In genomic region chr2:77520981-77521380, GRCh38 we compare ENCODE assay signal across 17 cellular contexts. TPM values are rescaled to one million over a fixed set of nuclear protein-coding genes. Genes with fewer than 3 reads are reported as not detected.
A peak's percentile ranks its signal among the peaks of the same experiment; 100 is the strongest.
DNase-seq lines count a peak whose midpoint lies in the region; ATAC-seq and TF ChIP-seq lines count a peak whose summit lies in the region.
"Had no signal": no experiment of that assay in that cellular context is flagged by ENCODE, and none has a peak within 500 bp of the region (broad histone marks: within the 10 kb centered on the region; RNA-seq: fewer than 3 reads in every experiment).

No MANE protein-coding gene starts in this region.

- H3K36me3 Mint-ChIP-seq in type B pancreatic cell = no peaks in the 10 kb centered on the region
- H3K36me3 Mint-ChIP-seq: memory B cell; stimulated activated effector memory CD8-positive, alpha-beta T cell treated with anti-CD3 and anti-CD28 coated beads, Interleukin-12 subunit alpha, Interleukin-12 subunit beta, amount 100 ng/mL, for 72 hours had no signal

- no peak overlapping the region for H2BK15ac ChIP-seq in mesenchymal stem cell (ENCODE audit: low read depth, poor library complexity, severe bottlenecking)

- H4K20me1 ChIP-seq in fibroblast of lung (ENCODE audit: control insufficient read depth, extremely low read depth, insufficient read depth, low read length) = no peaks in the 10 kb centered on the region

- H3K4me3 ChIP-seq in right atrium auricular region = peak overlapping the region in 1 of 2 donors; percentile 3
- H3K4me3 ChIP-seq in fibroblast of lung (replicated peaks in 1 of 4; ENCODE audit: control extremely low read depth in 1 of 4, insufficient read depth in 1 of 4, low read depth in 3 of 4, low read length in 4 of 4) = peak overlapping the region in 1 of 4 experiments; percentile 12
- H3K4me3 ChIP-seq in mesenchymal stem cell (ENCODE audit: insufficient read depth in 1 of 2, low read depth in 1 of 2, low read length in 2 of 2) = no peak overlapping the region
- no peak overlapping the region for H3K4me3 ChIP-seq in upper lobe of left lung
- H3K4me3 ChIP-seq in HAP-1 = no peak overlapping the region

- H3K4me3 Mint-ChIP-seq in type B pancreatic cell = peak overlapping the region; percentile 33
- H3K4me3 Mint-ChIP-seq: activated B cell treated with CpG ODN at 0.5 μM for 24 hours; memory B cell; stimulated activated effector memory CD8-positive, alpha-beta T cell treated with anti-CD3 and anti-CD28 coated beads, Interleukin-12 subunit alpha, Interleukin-12 subunit beta, amount 100 ng/mL, for 72 hours had no signal

- H3K9me3 Mint-ChIP-seq in type B pancreatic cell = peaks cover 7% of the 10 kb centered on the region
- H3K9me3 Mint-ChIP-seq: activated B cell treated with CpG ODN at 0.5 μM for 24 hours had no signal

- no peak overlapping the region for H3K27ac ChIP-seq in right atrium auricular region
- no peak overlapping the region for H3K27ac ChIP-seq in fibroblast of lung (ENCODE audit: insufficient read depth, low read length)
- no peak overlapping the region for H3K27ac ChIP-seq in mesenchymal stem cell (ENCODE audit: low read length, poor library complexity, severe bottlenecking)
- no peak overlapping the region for H3K27ac ChIP-seq in upper lobe of left lung

- intact Hi-C loops in Right ventricle myocardium inferior (cut with DNase I) = no loop called here

- H3K4me2 ChIP-seq in fibroblast of lung (ENCODE audit: extremely low read depth, insufficient read depth, low read length) (peak overlapping the region; percentile 48), mesenchymal stem cell (ENCODE audit: low read length, poor library complexity, severe bottlenecking) (no peak overlapping the region)

- no peak overlapping the region for H3K18ac ChIP-seq in mesenchymal stem cell (ENCODE audit: low read depth in 1 of 2, low read length in 2 of 2)

- no peak overlapping the region for H2BK120ac ChIP-seq in mesenchymal stem cell (ENCODE audit: low read depth, low read length)

- H2BK12ac ChIP-seq in mesenchymal stem cell (ENCODE audit: low read length in 2 of 2) = no peak overlapping the region

- TF ChIP-seq EP300 in upper lobe of left lung (IDR thresholded peaks at IDR 0.05) = no peak

- H3K27me3 Mint-ChIP-seq in type B pancreatic cell = peaks cover 4% of the 10 kb centered on the region
- H3K27me3 Mint-ChIP-seq: activated B cell treated with CpG ODN at 0.5 μM for 24 hours, memory B cell had no signal

- H3K9ac ChIP-seq in fibroblast of lung (ENCODE audit: insufficient read depth, low read length) (no peak overlapping the region), mesenchymal stem cell (ENCODE audit: low read length) (no peak overlapping the region)

- ATAC-seq in Right ventricle myocardium inferior = peak; percentile 29
- ATAC-seq in upper lobe of left lung (ENCODE audit: low FRiP score in 2 of 2) = no peak
- no peak for ATAC-seq in GM18873 (IDR thresholded peaks at IDR 0.05; ENCODE audit: low FRiP score, unreplicated experiment)
- ATAC-seq: HepG2; stimulated activated effector memory CD8-positive, alpha-beta T cell treated with anti-CD3 and anti-CD28 coated beads, Interleukin-12 subunit alpha, Interleukin-12 subunit beta, amount 100 ng/mL, for 72 hours had no signal

- H3K36me3 ChIP-seq in right atrium auricular region (no peaks in the 10 kb centered on the region), fibroblast of lung (ENCODE audit: control insufficient read depth, insufficient read depth, low read length) (no peaks in the 10 kb centered on the region), mesenchymal stem cell (ENCODE audit: control insufficient read depth in 1 of 2, insufficient read depth in 2 of 2, low read depth in 1 of 2, low read length in 2 of 2) (no peaks in the 10 kb centered on the region), upper lobe of left lung (no peaks in the 10 kb centered on the region), HAP-1 (replicated peaks) (no peaks in the 10 kb centered on the region)

- no peak overlapping the region for H3K23ac ChIP-seq in mesenchymal stem cell (ENCODE audit: low read length in 2 of 2)

- no peak for TF ChIP-seq POLR2A in upper lobe of left lung (IDR thresholded peaks at IDR 0.05)

- H3K27ac Mint-ChIP-seq in type B pancreatic cell = no peak overlapping the region
- H3K27ac Mint-ChIP-seq: activated B cell treated with CpG ODN at 0.5 μM for 24 hours; memory B cell; stimulated activated effector memory CD8-positive, alpha-beta T cell treated with anti-CD3 and anti-CD28 coated beads, Interleukin-12 subunit alpha, Interleukin-12 subunit beta, amount 100 ng/mL, for 72 hours had no signal

- H3K14ac ChIP-seq in mesenchymal stem cell (ENCODE audit: low read length in 2 of 2) = no peak overlapping the region

- under 1% methylated on average over 5 of the region's 5 CpGs for WGBS in mesenchymal stem cell
- 2 to 3% methylated on average over 5 of the region's 5 CpGs for WGBS in upper lobe of left lung, 2 donors

- no peak overlapping the region for H2BK5ac ChIP-seq in mesenchymal stem cell (ENCODE audit: low read depth, low read length, poor library complexity, severe bottlenecking)

- H4K91ac ChIP-seq in mesenchymal stem cell (ENCODE audit: low read length) = no peak overlapping the region

- H2AK5ac ChIP-seq in mesenchymal stem cell (ENCODE audit: low read length, severe bottlenecking) = no peak overlapping the region

- DNase-seq in Right ventricle myocardium inferior (ENCODE audit: missing footprints) (no peak), right atrium auricular region (ENCODE audit: low spot score) (no peak), fibroblast of lung (ENCODE audit: low read depth in 2 of 2) (peak in 1 of 2 donors; percentile 11), mesenchymal stem cell (peak; percentile 26), type B pancreatic cell (ENCODE audit: extremely low spot score, unreplicated experiment) (no peak), upper lobe of left lung (no peak), HAP-1 (ENCODE audit: low spot score in 2 of 2) (no peak)
- DNase-seq: activated B cell treated with CpG ODN at 0.5 μM for 24 hours; activated effector memory CD4-positive, alpha-beta T cell treated with Interleukin-2 at 50 U/mL for 16 hours; MM.1S; NCI-H2081; NCI-H69 had no signal

- no peak overlapping the region for H3K4ac ChIP-seq in mesenchymal stem cell (ENCODE audit: low read depth in 1 of 2, low read length in 2 of 2)

- no peaks in the 10 kb centered on the region for H3K4me1 ChIP-seq in right atrium auricular region
- no peaks in the 10 kb centered on the region for H3K4me1 ChIP-seq in fibroblast of lung (ENCODE audit: control insufficient read depth, extremely low read depth, insufficient read depth, low read length)
- no peaks in the 10 kb centered on the region for H3K4me1 ChIP-seq in mesenchymal stem cell (ENCODE audit: control insufficient read depth, insufficient read depth, low read depth, low read length)
- no peaks in the 10 kb centered on the region for H3K4me1 ChIP-seq in upper lobe of left lung
- peaks cover 7% of the 10 kb centered on the region for H3K4me1 ChIP-seq in HAP-1

- no peaks in the 10 kb centered on the region for H3K79me2 ChIP-seq in fibroblast of lung (ENCODE audit: control insufficient read depth, insufficient read depth, low read length)

- no peaks in the 10 kb centered on the region for H3K79me1 ChIP-seq in mesenchymal stem cell (replicated peaks; ENCODE audit: low read length, poor library complexity, severe bottlenecking)

- H3K4me1 Mint-ChIP-seq in type B pancreatic cell (ENCODE audit: unreplicated experiment) = peaks cover 21% of the 10 kb centered on the region
- H3K4me1 Mint-ChIP-seq: activated B cell treated with CpG ODN at 0.5 μM for 24 hours; memory B cell; stimulated activated effector memory CD8-positive, alpha-beta T cell treated with anti-CD3 and anti-CD28 coated beads, Interleukin-12 subunit alpha, Interleukin-12 subunit beta, amount 100 ng/mL, for 72 hours had no signal

- no peaks in the 10 kb centered on the region for H3K9me3 ChIP-seq in right atrium auricular region
- H3K9me3 ChIP-seq in fibroblast of lung (ENCODE audit: control insufficient read depth, insufficient read depth, low read depth, low read length) = no peaks in the 10 kb centered on the region
- H3K9me3 ChIP-seq in mesenchymal stem cell (ENCODE audit: control insufficient read depth, low read length) = no peaks in the 10 kb centered on the region
- H3K9me3 ChIP-seq in upper lobe of left lung = no peaks in the 10 kb centered on the region
- no peaks in the 10 kb centered on the region for H3K9me3 ChIP-seq in HAP-1

- TF ChIP-seq CTCF in right atrium auricular region (IDR thresholded peaks at IDR 0.05) (no peak), fibroblast of lung (conservative IDR thresholded peaks at IDR 0.05 in 1 of 2, IDR thresholded peaks at IDR 0.05 in 1 of 2; ENCODE audit: low read depth in 1 of 2, low read length in 2 of 2) (no peak), type B pancreatic cell (conservative IDR thresholded peaks at IDR 0.05) (no peak), upper lobe of left lung (IDR thresholded peaks at IDR 0.05) (no peak)

- in situ Hi-C loops in HAP-1 (cut with MboI; ENCODE audit: low sequenced_read_pairs) = loop anchor here (25.0 kb wide), 1 partner anchor 134 kb away; no protein-coding TSS in a partner anchor

- no peaks in the 10 kb centered on the region for H3K27me3 ChIP-seq in right atrium auricular region
- H3K27me3 ChIP-seq in fibroblast of lung (ENCODE audit: control insufficient read depth, insufficient read depth, low read length) = no peaks in the 10 kb centered on the region
- H3K27me3 ChIP-seq in mesenchymal stem cell (ENCODE audit: control insufficient read depth in 1 of 2, insufficient read depth in 1 of 2, low read length in 2 of 2) = no peaks in the 10 kb centered on the region
- no peaks in the 10 kb centered on the region for H3K27me3 ChIP-seq in upper lobe of left lung
- H3K27me3 ChIP-seq in HAP-1 (ENCODE audit: low read depth) = no peaks in the 10 kb centered on the region

- no peak overlapping the region for H4K8ac ChIP-seq in mesenchymal stem cell (ENCODE audit: low read length)

- H2AFZ ChIP-seq in fibroblast of lung (ENCODE audit: low read length) (no peak overlapping the region), mesenchymal stem cell (ENCODE audit: low read depth, low read length) (no peak overlapping the region)

RNA-seq across cellular contexts. Expression of gene LRRTM4, which starts 1.2 kb away (rescaled TPM):
- 0.92 TPM for total RNA-seq in Right ventricle myocardium inferior
- total RNA-seq in right atrium auricular region = under 1 TPM in 1 of 2 donors, not detected in 1; 0.24 TPM
- not detected in 2 replicates for total RNA-seq in fibroblast of lung
- 0.05 TPM in 1 of 2 replicates, not detected in the other for polyA plus RNA-seq in fibroblast of lung
- polyA plus RNA-seq in fibroblast of lung (2012) = not detected in 2 replicates
- not detected in 2 replicates for polyA minus RNA-seq in fibroblast of lung (ENCODE audit: low replicate concordance)
- polyA plus RNA-seq in mesenchymal stem cell (2013, experiment 1 of 2) = 0.22 TPM
- 0.16 TPM for polyA plus RNA-seq in mesenchymal stem cell (2013, experiment 2 of 2)
- total RNA-seq in type B pancreatic cell (ENCODE audit: low replicate concordance) = 5.4 and 6.5 TPM in 2 replicates
- total RNA-seq in upper lobe of left lung = under 1 TPM in 2 of 6 donors, not detected in 4; 0.29 to 0.61 TPM
- total RNA-seq: activated B cell treated with CpG ODN at 0.5 μM for 24 hours, dermis microvascular lymphatic vessel endothelial cell had no signal
